ENCODE assay signal across 23 cellular contexts in the genomic region with DNA sequence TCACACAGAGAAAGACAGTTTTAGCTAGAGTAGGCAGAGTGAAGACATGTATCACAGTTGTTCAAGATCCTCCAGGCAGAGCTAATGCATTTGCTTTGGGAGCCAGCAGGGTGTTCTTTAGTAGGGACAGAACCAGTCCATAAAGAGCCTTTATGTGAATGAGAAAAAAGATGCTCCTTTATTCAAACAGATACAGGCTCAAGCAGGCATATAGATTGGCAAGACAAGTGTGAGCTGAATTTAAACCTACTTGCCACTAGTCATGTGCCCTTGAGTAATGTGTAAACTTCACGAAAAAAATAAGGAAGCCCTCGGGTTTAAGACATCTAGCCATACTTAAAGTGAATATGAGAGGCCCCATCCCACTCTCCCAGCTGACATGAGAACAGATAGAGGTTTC.
"Had no signal": no experiment of that assay in that cellular context is flagged by ENCODE, and none has a peak within 500 bp of the region (broad histone marks: within the 10 kb centered on the region; RNA-seq: fewer than 3 reads in every experiment).

No MANE protein-coding gene starts in this region.

- DNase-seq: activated CD4-positive, CD25-positive, alpha-beta regulatory T cell; activated CD8-positive, alpha-beta memory T cell treated with anti-CD3 and anti-CD28 coated beads, Interleukin-2, amount 50 U/mL, for 4 hours; activated CD8-positive, alpha-beta T cell treated with anti-CD3 and anti-CD28 coated beads for 36 hours; activated gamma-delta T cell treated with Interleukin-2 at 50 U/mL for 16 hours; activated T-cell treated with anti-CD3 and anti-CD28 coated beads, Interleukin-2, amount 50 U/mL, for 72 hours; aorta; body of pancreas; Karpas-422; MM.1S; NCI-H1048; NCI-H146; NCI-H187 treated with DMSO at 0.1 percent for 48 hours; NCI-H2081 treated with DMSO at 0.1 percent for 48 hours; NCI-H446; NCI-H524; PC-9; SHP77 treated with DMSO at 0.1 percent for 48 hours; T-helper 17 cell; T-helper 9 cell had no signal

- ATAC-seq: activated CD8-positive, alpha-beta T cell treated with anti-CD3 and anti-CD28 coated beads for 36 hours; activated T-cell treated with anti-CD3 and anti-CD28 coated beads, Interleukin-2, amount 50 U/mL, for 72 hours; body of pancreas; K562; T-helper 17 cell had no signal

- H3K36me3 Mint-ChIP-seq: activated naive CD4-positive, alpha-beta T cell treated with anti-CD3 and anti-CD28 coated beads, Interleukin-2, amount 50 U/mL, for 24 hours had no signal

- H3K4me3 ChIP-seq: body of pancreas, K562, PC-9 had no signal

- H3K4me1 Mint-ChIP-seq: activated naive CD4-positive, alpha-beta T cell treated with anti-CD3 and anti-CD28 coated beads, Interleukin-2, amount 50 U/mL, for 24 hours had no signal

- H3K27ac ChIP-seq: body of pancreas, PC-9, VCaP had no signal

- H3K9me3 Mint-ChIP-seq: activated CD8-positive, alpha-beta T cell treated with anti-CD3 and anti-CD28 coated beads for 36 hours; activated naive CD4-positive, alpha-beta T cell treated with anti-CD3 and anti-CD28 coated beads, Interleukin-2, amount 50 U/mL, for 24 hours; activated T-cell treated with anti-CD3 and anti-CD28 coated beads, Interleukin-2, amount 50 U/mL, for 72 hours; activated T-helper 2 cell treated with anti-CD3 and anti-CD28 coated beads, Interferon-gamma antibody, Interleukin-2, Interleukin-4, amounts not matched to agents 10 μg/mL and 5 μg/mL and 100 μg/mL, durations not matched to agents 14 hours and 24 hours and 36 hours had no signal

- H3K9me3 ChIP-seq: body of pancreas had no signal

- H3K4me1 ChIP-seq: body of pancreas had no signal

- H3K4me3 Mint-ChIP-seq: activated CD8-positive, alpha-beta T cell treated with anti-CD3 and anti-CD28 coated beads for 36 hours; activated naive CD4-positive, alpha-beta T cell treated with anti-CD3 and anti-CD28 coated beads, Interleukin-2, amount 50 U/mL, for 24 hours; activated T-cell treated with anti-CD3 and anti-CD28 coated beads, Interleukin-2, amount 50 U/mL, for 72 hours; T-helper 17 cell had no signal

- H3K27me3 ChIP-seq: body of pancreas had no signal

- H3K27ac Mint-ChIP-seq: activated CD8-positive, alpha-beta T cell treated with anti-CD3 and anti-CD28 coated beads for 36 hours; activated naive CD4-positive, alpha-beta T cell treated with anti-CD3 and anti-CD28 coated beads, Interleukin-2, amount 50 U/mL, for 24 hours; activated T-cell treated with anti-CD3 and anti-CD28 coated beads, Interleukin-2, amount 50 U/mL, for 72 hours; activated T-helper 2 cell treated with anti-CD3 and anti-CD28 coated beads, Interferon-gamma antibody, Interleukin-2, Interleukin-4, amounts not matched to agents 10 μg/mL and 5 μg/mL and 100 μg/mL, durations not matched to agents 14 hours and 24 hours and 36 hours; T-helper 17 cell had no signal
